ENCODE assay signal across 1 cellular context in the genomic region with DNA sequence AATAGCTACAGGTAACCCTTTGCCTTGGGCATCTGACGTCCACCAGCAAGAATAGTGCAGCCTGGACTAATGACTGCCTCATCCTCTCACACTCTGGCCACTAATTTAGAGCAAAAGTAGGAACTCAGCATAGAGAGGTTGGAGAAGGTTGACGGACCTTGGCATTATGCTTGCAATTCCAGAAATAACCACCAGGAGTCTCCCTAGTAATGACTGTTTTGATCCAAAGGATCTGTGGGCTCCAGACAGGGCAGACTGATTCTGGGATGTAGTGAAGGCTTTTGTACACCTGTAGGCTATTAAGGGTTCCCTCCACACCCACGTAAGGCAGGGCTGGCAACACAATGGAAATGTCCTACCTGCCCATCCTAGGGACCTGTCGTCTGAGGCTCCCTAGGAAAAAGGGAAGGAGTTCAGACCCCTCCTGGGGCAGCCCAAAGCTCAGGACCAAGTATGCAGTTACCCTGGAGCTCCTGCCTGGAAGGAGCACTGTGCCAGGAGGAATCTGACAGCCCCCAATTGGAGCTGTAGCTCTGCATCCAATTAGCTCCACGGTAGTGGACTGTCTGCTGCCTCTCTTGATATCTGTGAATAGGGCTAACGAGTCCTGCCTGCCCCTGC.
TF ChIP-seq lines count a peak whose summit lies in the region.

No MANE protein-coding gene starts in this region.

TF ChIP-seq in GM23338, 12 proteins besides CTCF, POLR2A, EP300 and RAD21 (continued from another document):
- TF ChIP-seq, protein P1, sequence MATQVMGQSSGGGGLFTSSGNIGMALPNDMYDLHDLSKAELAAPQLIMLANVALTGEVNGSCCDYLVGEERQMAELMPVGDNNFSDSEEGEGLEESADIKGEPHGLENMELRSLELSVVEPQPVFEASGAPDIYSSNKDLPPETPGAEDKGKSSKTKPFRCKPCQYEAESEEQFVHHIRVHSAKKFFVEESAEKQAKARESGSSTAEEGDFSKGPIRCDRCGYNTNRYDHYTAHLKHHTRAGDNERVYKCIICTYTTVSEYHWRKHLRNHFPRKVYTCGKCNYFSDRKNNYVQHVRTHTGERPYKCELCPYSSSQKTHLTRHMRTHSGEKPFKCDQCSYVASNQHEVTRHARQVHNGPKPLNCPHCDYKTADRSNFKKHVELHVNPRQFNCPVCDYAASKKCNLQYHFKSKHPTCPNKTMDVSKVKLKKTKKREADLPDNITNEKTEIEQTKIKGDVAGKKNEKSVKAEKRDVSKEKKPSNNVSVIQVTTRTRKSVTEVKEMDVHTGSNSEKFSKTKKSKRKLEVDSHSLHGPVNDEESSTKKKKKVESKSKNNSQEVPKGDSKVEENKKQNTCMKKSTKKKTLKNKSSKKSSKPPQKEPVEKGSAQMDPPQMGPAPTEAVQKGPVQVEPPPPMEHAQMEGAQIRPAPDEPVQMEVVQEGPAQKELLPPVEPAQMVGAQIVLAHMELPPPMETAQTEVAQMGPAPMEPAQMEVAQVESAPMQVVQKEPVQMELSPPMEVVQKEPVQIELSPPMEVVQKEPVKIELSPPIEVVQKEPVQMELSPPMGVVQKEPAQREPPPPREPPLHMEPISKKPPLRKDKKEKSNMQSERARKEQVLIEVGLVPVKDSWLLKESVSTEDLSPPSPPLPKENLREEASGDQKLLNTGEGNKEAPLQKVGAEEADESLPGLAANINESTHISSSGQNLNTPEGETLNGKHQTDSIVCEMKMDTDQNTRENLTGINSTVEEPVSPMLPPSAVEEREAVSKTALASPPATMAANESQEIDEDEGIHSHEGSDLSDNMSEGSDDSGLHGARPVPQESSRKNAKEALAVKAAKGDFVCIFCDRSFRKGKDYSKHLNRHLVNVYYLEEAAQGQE (IDR thresholded peaks at IDR 0.05; ENCODE audit: unreplicated experiment): no peak
- TF ChIP-seq CREB1 (CRISPR knock-in tag; IDR thresholded peaks at IDR 0.05; ENCODE audit: low read depth): no peak
